1 cellular context compared by ENCODE assay signal in the genomic region with DNA sequence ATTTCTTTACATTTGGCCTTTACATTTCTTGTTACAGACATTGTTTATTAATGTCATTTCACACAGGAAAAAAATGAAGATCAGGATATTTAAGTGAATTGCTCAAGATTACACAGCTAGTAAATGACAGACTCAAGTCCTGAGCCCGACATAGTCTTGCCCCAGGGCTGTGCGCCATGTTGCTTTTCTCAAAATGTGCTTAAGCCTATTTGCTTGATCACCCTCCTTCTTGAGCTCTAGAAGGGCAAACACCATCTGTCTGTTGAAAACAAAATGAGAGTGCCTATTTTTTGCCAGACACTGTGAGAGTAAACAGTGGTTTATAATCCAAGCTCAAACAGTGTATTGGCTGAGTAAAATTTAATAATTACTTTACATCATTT.
TF ChIP-seq lines count a peak whose summit lies in the region.

No MANE protein-coding gene starts in this region.

TF ChIP-seq in HCT116, 20 proteins besides CTCF, POLR2A, EP300 and RAD21 (continued from another document):
- TF ChIP-seq SRF (IDR thresholded peaks at IDR 0.05; ENCODE audit: low read depth) (no peak), JUND (IDR thresholded peaks at IDR 0.05) (no peak), CEBPB (IDR thresholded peaks at IDR 0.05; ENCODE audit: low read depth) (no peak), SIN3A (IDR thresholded peaks at IDR 0.05; ENCODE audit: low read depth) (no peak), EZH2 (IDR thresholded peaks at IDR 0.05) (no peak), ELF1 (IDR thresholded peaks at IDR 0.05; ENCODE audit: borderline replicate concordance, low read depth) (no peak), CBX3 (IDR thresholded peaks at IDR 0.05; ENCODE audit: low read depth) (no peak), YY1 (IDR thresholded peaks at IDR 0.05; ENCODE audit: extremely low read depth, insufficient replicate concordance, low read depth, low read length) (no peak)
- TF ChIP-seq, protein P1, sequence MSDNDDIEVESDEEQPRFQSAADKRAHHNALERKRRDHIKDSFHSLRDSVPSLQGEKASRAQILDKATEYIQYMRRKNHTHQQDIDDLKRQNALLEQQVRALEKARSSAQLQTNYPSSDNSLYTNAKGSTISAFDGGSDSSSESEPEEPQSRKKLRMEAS (IDR thresholded peaks at IDR 0.05) = no peak
TF ChIP-seq in HCT116: peak in this region for 0.
